Comparison of ENCODE assay signal across 1 cellular context in the genomic region with DNA sequence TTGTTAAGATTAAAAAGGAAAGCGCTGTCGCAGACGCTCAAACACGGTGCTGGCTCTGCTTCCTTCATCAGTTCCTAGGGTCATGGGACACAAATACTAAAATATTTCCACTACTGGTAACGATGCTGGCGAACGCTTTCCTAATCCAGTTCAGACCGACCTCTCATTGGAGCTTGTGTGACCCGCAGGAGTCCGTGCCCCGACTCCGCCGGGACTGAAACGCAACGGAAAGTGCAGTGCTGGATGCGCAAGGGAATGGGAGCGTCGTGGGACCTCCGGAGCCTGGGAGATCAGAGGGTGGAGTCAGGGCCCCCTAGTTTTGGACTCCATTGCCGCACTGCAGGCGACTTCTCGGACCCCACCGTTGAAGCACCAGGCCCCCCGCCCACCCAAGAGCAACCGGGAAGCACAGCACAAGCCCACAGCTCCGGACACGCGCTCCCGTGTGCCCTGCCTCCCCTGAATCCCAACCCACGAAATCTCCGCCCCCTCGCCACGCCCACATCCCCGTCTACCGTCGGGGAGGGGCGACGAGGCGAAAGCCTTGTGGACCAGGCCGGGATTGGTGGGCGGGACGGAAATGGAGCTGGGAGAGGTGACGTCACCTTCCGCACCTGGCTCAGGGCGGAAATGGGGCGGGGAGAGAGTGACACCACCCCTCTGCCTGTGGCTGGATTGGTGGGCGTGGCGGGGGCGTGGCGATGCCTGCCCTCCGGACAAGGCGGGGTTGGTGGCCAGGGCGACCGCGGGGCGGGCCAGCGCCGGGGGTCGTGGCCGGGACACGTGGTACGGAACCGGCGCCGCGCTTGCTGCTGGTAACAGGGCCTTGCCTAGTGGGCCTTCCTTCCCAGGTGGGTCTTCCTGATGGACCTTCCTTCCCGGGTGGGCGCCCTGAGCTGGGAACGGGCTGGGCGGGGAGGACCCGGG.
TF ChIP-seq lines count a peak whose summit lies in the region.

A gene (plus strand): TSS at position 783 of the 927 bp plus-strand sequence. CDS start 3,611 bp downstream, outside the sequence.

TF ChIP-seq in SK-N-SH, 30 proteins besides CTCF, POLR2A, EP300 and RAD21 (continued from another document):
- TF ChIP-seq, protein P1, sequence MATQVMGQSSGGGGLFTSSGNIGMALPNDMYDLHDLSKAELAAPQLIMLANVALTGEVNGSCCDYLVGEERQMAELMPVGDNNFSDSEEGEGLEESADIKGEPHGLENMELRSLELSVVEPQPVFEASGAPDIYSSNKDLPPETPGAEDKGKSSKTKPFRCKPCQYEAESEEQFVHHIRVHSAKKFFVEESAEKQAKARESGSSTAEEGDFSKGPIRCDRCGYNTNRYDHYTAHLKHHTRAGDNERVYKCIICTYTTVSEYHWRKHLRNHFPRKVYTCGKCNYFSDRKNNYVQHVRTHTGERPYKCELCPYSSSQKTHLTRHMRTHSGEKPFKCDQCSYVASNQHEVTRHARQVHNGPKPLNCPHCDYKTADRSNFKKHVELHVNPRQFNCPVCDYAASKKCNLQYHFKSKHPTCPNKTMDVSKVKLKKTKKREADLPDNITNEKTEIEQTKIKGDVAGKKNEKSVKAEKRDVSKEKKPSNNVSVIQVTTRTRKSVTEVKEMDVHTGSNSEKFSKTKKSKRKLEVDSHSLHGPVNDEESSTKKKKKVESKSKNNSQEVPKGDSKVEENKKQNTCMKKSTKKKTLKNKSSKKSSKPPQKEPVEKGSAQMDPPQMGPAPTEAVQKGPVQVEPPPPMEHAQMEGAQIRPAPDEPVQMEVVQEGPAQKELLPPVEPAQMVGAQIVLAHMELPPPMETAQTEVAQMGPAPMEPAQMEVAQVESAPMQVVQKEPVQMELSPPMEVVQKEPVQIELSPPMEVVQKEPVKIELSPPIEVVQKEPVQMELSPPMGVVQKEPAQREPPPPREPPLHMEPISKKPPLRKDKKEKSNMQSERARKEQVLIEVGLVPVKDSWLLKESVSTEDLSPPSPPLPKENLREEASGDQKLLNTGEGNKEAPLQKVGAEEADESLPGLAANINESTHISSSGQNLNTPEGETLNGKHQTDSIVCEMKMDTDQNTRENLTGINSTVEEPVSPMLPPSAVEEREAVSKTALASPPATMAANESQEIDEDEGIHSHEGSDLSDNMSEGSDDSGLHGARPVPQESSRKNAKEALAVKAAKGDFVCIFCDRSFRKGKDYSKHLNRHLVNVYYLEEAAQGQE (IDR thresholded peaks at IDR 0.05; ENCODE audit: low read depth, low read length), result no peak
- TF ChIP-seq TAF1 (IDR thresholded peaks at IDR 0.05; ENCODE audit: borderline replicate concordance, low read depth, low read length), result 0 out of 2 replicates have a peak, but pooled peaks have one; percentile 6
- TF ChIP-seq, protein P2, sequence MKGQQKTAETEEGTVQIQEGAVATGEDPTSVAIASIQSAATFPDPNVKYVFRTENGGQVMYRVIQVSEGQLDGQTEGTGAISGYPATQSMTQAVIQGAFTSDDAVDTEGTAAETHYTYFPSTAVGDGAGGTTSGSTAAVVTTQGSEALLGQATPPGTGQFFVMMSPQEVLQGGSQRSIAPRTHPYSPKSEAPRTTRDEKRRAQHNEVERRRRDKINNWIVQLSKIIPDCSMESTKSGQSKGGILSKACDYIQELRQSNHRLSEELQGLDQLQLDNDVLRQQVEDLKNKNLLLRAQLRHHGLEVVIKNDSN (IDR thresholded peaks at IDR 0.05; ENCODE audit: borderline replicate concordance, low read depth), result peak; percentile 90
- peak; percentile 42 for TF ChIP-seq CHD2 (IDR thresholded peaks at IDR 0.05; ENCODE audit: low read length, partially characterized antibody)
- TF ChIP-seq TCF12 (IDR thresholded peaks at IDR 0.05), result no peak
- TF ChIP-seq SMC3 (IDR thresholded peaks at IDR 0.05; ENCODE audit: low read depth, low read length), result no peak
- TF ChIP-seq NRF1 (IDR thresholded peaks at IDR 0.05; ENCODE audit: low read depth, low read length), result peak; percentile 57; the same call in 1 of the 2 replicates
- TF ChIP-seq, protein P3, sequence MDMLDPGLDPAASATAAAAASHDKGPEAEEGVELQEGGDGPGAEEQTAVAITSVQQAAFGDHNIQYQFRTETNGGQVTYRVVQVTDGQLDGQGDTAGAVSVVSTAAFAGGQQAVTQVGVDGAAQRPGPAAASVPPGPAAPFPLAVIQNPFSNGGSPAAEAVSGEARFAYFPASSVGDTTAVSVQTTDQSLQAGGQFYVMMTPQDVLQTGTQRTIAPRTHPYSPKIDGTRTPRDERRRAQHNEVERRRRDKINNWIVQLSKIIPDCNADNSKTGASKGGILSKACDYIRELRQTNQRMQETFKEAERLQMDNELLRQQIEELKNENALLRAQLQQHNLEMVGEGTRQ (IDR thresholded peaks at IDR 0.05; ENCODE audit: borderline replicate concordance, low read depth, low read length), result peak; percentile 61
- no peak for TF ChIP-seq RCOR1 (IDR thresholded peaks at IDR 0.05; ENCODE audit: low read length)
- no peak for TF ChIP-seq FOXJ3 (CRISPR knock-in tag; IDR thresholded peaks at IDR 0.05)
- TF ChIP-seq JUND (IDR thresholded peaks at IDR 0.05), result no peak
- TF ChIP-seq MEF2A (IDR thresholded peaks at IDR 0.05; ENCODE audit: borderline replicate concordance, low read depth), result no peak
- TF ChIP-seq MXI1 (IDR thresholded peaks at IDR 0.05; ENCODE audit: low read depth, low read length), result peak; percentile 92
- 0 out of 2 replicates have a peak, but pooled peaks have one; percentile 41 for TF ChIP-seq SIN3A (IDR thresholded peaks at IDR 0.05; ENCODE audit: borderline replicate concordance, low read depth, low read length)
